9 cellular contexts compared by ENCODE assay signal in the genomic region with DNA sequence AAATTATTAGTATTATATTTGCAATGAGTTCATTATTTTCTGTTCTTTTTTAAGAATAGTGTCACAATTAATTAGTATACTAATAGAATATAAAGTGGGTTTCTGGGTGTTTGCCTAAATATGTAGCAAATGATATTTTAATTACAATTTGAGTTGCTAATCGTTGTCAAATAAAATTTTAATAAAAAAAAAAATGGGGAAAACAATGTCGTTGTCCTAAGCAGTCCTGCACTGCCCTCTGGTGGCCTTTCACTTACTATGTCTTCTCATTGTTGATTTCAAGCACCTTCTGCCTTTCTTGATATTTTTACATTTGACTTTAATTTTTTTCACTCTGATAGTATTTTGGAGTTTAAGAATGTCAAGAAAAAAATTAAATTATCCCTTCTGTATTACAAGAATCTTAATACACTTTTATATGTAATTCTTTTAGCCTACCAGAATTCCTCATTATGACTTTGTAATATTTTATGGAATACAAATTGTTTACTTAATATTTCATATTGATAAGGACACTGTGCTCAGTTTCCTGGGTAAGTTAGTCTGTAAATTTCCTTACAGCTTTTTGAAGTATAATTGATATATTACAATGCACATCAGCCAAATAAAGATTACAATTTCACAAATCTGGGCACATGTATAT.
DNase-seq lines count a peak whose midpoint lies in the region; TF ChIP-seq lines count a peak whose summit lies in the region.
"Had no signal": no experiment of that assay in that cellular context is flagged by ENCODE, and none has a peak within 500 bp of the region (broad histone marks: within the 10 kb centered on the region; RNA-seq: fewer than 3 reads in every experiment).

No MANE protein-coding gene starts in this region.

- peak; percentile 73 for TF ChIP-seq CTCF in HFF-Myc (IDR thresholded peaks at IDR 0.05; ENCODE audit: low read depth, low read length, missing control alignments)
- TF ChIP-seq CTCF in epithelial cell of esophagus (IDR thresholded peaks at IDR 0.05; ENCODE audit: insufficient read depth, low read depth, low read length, missing control alignments), result peak; percentile 71
- peak; percentile 63 for TF ChIP-seq CTCF in parathyroid adenoma (IDR thresholded peaks at IDR 0.05)

- H3K9ac ChIP-seq in parathyroid adenoma, result no peak overlapping the region

- no peaks in the 10 kb centered on the region for H3K79me2 ChIP-seq in parathyroid adenoma

- no peak overlapping the region for H3K4me2 ChIP-seq in parathyroid adenoma (ENCODE audit: low read length)

- H3K4me3 ChIP-seq in HFF-Myc (replicated peaks; ENCODE audit: low read depth, low read length), result no peak overlapping the region
- no peak overlapping the region for H3K4me3 ChIP-seq in epithelial cell of esophagus (ENCODE audit: low read length)
- no peak overlapping the region for H3K4me3 ChIP-seq in parathyroid adenoma (ENCODE audit: low read depth, low read length)
- H3K4me3 ChIP-seq: SK-N-MC had no signal

- H2AFZ ChIP-seq in parathyroid adenoma, result no peak overlapping the region

- no peaks in the 10 kb centered on the region for H3K36me3 ChIP-seq in parathyroid adenoma (ENCODE audit: control insufficient read depth, insufficient read depth, low read length)

- DNase-seq in DMS114 treated with DMSO at 0.1 percent for 48 hours (lab: John Stamatoyannopoulos, UW; ENCODE audit: unreplicated experiment) (peak; percentile 28), HFF-Myc (ENCODE audit: extremely low read depth, low read depth) (no peak), RPMI8226 (peak; percentile 73), epithelial cell of esophagus (ENCODE audit: low read depth) (peak; percentile 51), occipital lobe (lab: John Stamatoyannopoulos, UW) (no peak), GOT3 (lab: John Stamatoyannopoulos, UW) (no peak), NCI-H128 (lab: John Stamatoyannopoulos, UW; ENCODE audit: unreplicated experiment) (no peak)

- no peaks in the 10 kb centered on the region for H3K4me1 ChIP-seq in parathyroid adenoma

- no peak overlapping the region for H3K27ac ChIP-seq in parathyroid adenoma
- H3K27ac ChIP-seq: SK-N-MC had no signal

- H3K9me3 ChIP-seq in parathyroid adenoma (ENCODE audit: control insufficient read depth, low read length), result no peaks in the 10 kb centered on the region

- H3K27me3 ChIP-seq in parathyroid adenoma (ENCODE audit: control insufficient read depth, insufficient read depth, low read length), result no peaks in the 10 kb centered on the region

Comparison
In these comparisons a context has a peak if more than half of its experiments do, and no peak if none do; other contexts are left out.
1. DNase-seq: peak in DMS114 treated with DMSO at 0.1 percent for 48 hours (single experiment), RPMI8226 (single experiment) and epithelial cell of esophagus (single experiment); none in HFF-Myc (single experiment), occipital lobe (single experiment), GOT3 (single experiment) and NCI-H128 (single experiment).
2. Peak in every context shown above with its lines, with median percentiles within 50 percentile points of each other: CTCF ChIP-seq.